ENCODE assay signal across 1 cellular context in genomic region chr22:45895436-45896152, GRCh38.
TF ChIP-seq lines count a peak whose summit lies in the region.

No MANE protein-coding gene starts in this region.

TF ChIP-seq in H1, 55 proteins besides CTCF, POLR2A, EP300 and RAD21:
- no peak for TF ChIP-seq TCF12 (IDR thresholded peaks at IDR 0.05; ENCODE audit: low read depth, low read length)
- TF ChIP-seq ASH2L (IDR thresholded peaks at IDR 0.05; ENCODE audit: low read length) = no peak
